Comparison of ENCODE assay signal across 9 cellular contexts in the genomic region with DNA sequence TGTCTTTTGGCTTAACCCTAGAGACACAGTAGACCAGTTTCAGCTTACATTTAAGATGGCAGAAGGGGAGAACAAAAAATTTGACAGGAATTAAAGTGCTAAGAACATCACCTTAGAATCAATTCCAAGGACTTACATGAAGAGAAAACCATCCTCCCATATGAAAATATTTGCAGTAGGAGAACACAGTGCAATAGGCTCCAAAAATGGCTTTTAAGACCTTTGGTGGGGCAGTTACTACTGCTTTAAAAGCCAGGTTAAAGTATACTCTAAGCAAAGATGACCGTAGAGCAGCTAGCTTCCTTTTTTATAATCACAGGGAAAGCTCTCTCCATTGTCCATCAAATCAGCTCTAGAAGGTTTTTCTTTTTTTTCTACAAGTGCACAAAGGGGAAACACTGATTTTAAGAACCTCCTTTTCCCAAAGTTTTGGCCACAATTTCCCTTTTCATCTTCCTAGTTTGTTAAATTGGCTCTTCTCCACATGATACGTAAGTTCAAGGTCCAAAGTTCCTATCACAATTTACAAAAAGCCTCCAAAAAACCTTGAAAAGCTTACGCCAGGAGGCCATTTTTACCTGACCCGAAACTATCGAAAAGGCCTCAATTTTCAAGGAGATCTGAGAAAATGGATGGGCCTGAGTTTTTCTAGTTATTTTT. TPM values are rescaled to one million over a fixed set of nuclear protein-coding genes. Genes with fewer than 3 reads are reported as not detected.
DNase-seq lines count a peak whose midpoint lies in the region; ATAC-seq and TF ChIP-seq lines count a peak whose summit lies in the region.
"Had no signal": no experiment of that assay in that cellular context is flagged by ENCODE, and none has a peak within 500 bp of the region (broad histone marks: within the 10 kb centered on the region; RNA-seq: fewer than 3 reads in every experiment).

No MANE protein-coding gene starts in this region.

- H3K36me3 ChIP-seq in Karpas-422 (ENCODE audit: insufficient read depth, low read length) (peaks cover 34% of the 10 kb centered on the region), adrenal gland (replicated peaks in 1 of 2) (peaks cover 0 to 36% of the 10 kb centered on the region in 2 donors), right lobe of liver (peaks cover 0 to 31% (median 24%) of the 10 kb centered on the region in 4 donors), stomach (peaks cover 30 to 44% (median 36%) of the 10 kb centered on the region in 4 donors)

- no peak overlapping the region for H2AFZ ChIP-seq in Karpas-422 (ENCODE audit: low read length)

- H3K4me3 ChIP-seq in Karpas-422 (ENCODE audit: low read length) = peak overlapping the region; percentile 81; the same call in 1 of the 2 replicates
- H3K4me3 ChIP-seq in adrenal gland = peak overlapping the region; percentile 13 to 96 (median 86)
- peak overlapping the region; percentile 79 to 91 (median 83) for H3K4me3 ChIP-seq in right lobe of liver
- H3K4me3 ChIP-seq in stomach = peak overlapping the region; percentile 70 to 97 (median 76)

- no peak for TF ChIP-seq EP300 in stomach (IDR thresholded peaks at IDR 0.05)

- DNase-seq in Karpas-422 = peak; percentile 53
- DNase-seq in adrenal gland = no peak
- no peak for DNase-seq in right lobe of liver
- DNase-seq in stomach = no peak
- DNase-seq in GOT3 (lab: John Stamatoyannopoulos, UW) = no peak
- DNase-seq: NCI-H774 had no signal

- H4K20me1 ChIP-seq in Karpas-422 (ENCODE audit: insufficient read depth, low read depth, low read length) = peaks cover 33% of the 10 kb centered on the region

- ATAC-seq in right lobe of liver = no peak
- ATAC-seq in GM18861 (IDR thresholded peaks at IDR 0.05; ENCODE audit: unreplicated experiment) = no peak
- no peak for ATAC-seq in GM18511 (IDR thresholded peaks at IDR 0.05; ENCODE audit: unreplicated experiment)

- peaks cover 14% of the 10 kb centered on the region for H3K79me2 ChIP-seq in Karpas-422 (ENCODE audit: low read length)

- intact Hi-C loops in adrenal gland (cut with DNase I) (no loop called here), right lobe of liver (cut with DNase I) (no loop called here), stomach (cut with DNase I; ENCODE audit: low total_unique reads) (no loop called here)

- H3K9me3 ChIP-seq in Karpas-422 (ENCODE audit: low read length) (no peaks in the 10 kb centered on the region), adrenal gland (replicated peaks in 1 of 3) (no peaks in the 10 kb centered on the region), right lobe of liver (no peaks in the 10 kb centered on the region), stomach (no peaks in the 10 kb centered on the region)

- no peak for TF ChIP-seq CTCF in adrenal gland (IDR thresholded peaks at IDR 0.05)
- TF ChIP-seq CTCF in right lobe of liver (IDR thresholded peaks at IDR 0.05) = no peak
- no peak for TF ChIP-seq CTCF in stomach (IDR thresholded peaks at IDR 0.05)

- H3K4me2 ChIP-seq in Karpas-422 (ENCODE audit: low read depth, low read length, poor library complexity, severe bottlenecking) = peak overlapping the region; percentile 86

- no peaks in the 10 kb centered on the region for H3K9me2 ChIP-seq in Karpas-422 (replicated peaks; ENCODE audit: insufficient read depth, low read length)

- H3K4me1 ChIP-seq in Karpas-422 (ENCODE audit: low read length) (peaks cover 46% of the 10 kb centered on the region), adrenal gland (replicated peaks in 1 of 2) (peaks cover 20 to 28% of the 10 kb centered on the region in 2 donors), right lobe of liver (peaks cover 0 to 47% (median 16%) of the 10 kb centered on the region in 4 donors), stomach (peaks cover 23 to 63% (median 40%) of the 10 kb centered on the region in 4 donors)

- peak overlapping the region; percentile 91; the same call in 1 of the 2 replicates for H3K9ac ChIP-seq in Karpas-422 (ENCODE audit: low read length)

- peak overlapping the region; percentile 94 for H3K27ac ChIP-seq in Karpas-422 (ENCODE audit: low read length)
- peak overlapping the region; percentile 83 to 94 (median 91) for H3K27ac ChIP-seq in adrenal gland
- H3K27ac ChIP-seq in right lobe of liver = peak overlapping the region; percentile 0 to 98 (median 88)
- H3K27ac ChIP-seq in stomach = peak overlapping the region; percentile 68 to 100 (median 97)

- TF ChIP-seq POLR2A in adrenal gland (IDR thresholded peaks at IDR 0.05) (no peak), right lobe of liver (IDR thresholded peaks at IDR 0.05) (peak; percentile 64), stomach (IDR thresholded peaks at IDR 0.05) (no peak)

- H3K27me3 ChIP-seq in Karpas-422 (ENCODE audit: low read length) = no peaks in the 10 kb centered on the region
- no peaks in the 10 kb centered on the region for H3K27me3 ChIP-seq in adrenal gland
- no peaks in the 10 kb centered on the region for H3K27me3 ChIP-seq in right lobe of liver
- H3K27me3 ChIP-seq in stomach = no peaks in the 10 kb centered on the region

- 16 to 29% (median 21%) methylated on average over 5 of the region's 5 CpGs for WGBS in adrenal gland, 4 donors
- WGBS in right lobe of liver (ENCODE audit: insufficient coverage, low coverage, low lambda C conversion rate, missing lambda C conversion rate) = 5% methylated on average over 5 of the region's 5 CpGs
- WGBS in stomach, 5 donors = 29 to 42% (median 32%) methylated on average over 5 of the region's 5 CpGs

RNA-seq across cellular contexts. Expression of gene TXNIP, which starts 3.3 kb away (rescaled TPM):
- 130 and 269 TPM in 2 replicates for total RNA-seq in Karpas-422 (2014; rRNA removed; shearing (Covaris generic); ENCODE audit: low replicate concordance)
- total RNA-seq in adrenal gland (1,000 to 10,000 TPM in 4 of 8 donors, 100 to 1,000 TPM in 4; 202 to 2,069 (median 1,016) TPM), right lobe of liver (100 to 1,000 TPM in 3 of 6 experiments, 10 to 100 TPM in 3; 56.3 to 398 (median 134) TPM), stomach (1,000 to 10,000 TPM in 3 of 5 donors, 100 to 1,000 TPM in 2; 204 to 3,386 (median 1,054) TPM)
- polyA plus RNA-seq in adrenal gland (100 to 1,000 TPM; 231 to 486 (median 342) TPM), stomach (100 to 1,000 TPM; 217 to 613 (median 334) TPM)

RNA-seq across cellular contexts. Expression of gene HJV, which starts 28.4 kb away (rescaled TPM):
- total RNA-seq in Karpas-422 (2014; rRNA removed; shearing (Covaris generic); ENCODE audit: low replicate concordance) = not detected in 2 replicates
- total RNA-seq in adrenal gland (1 to 10 TPM in 1 of 8 donors, under 1 TPM in 4, not detected in 3; 0.11 to 1.7 (median 0.41) TPM), right lobe of liver (100 to 1,000 TPM in 4 of 6 experiments, 10 to 100 TPM in 2; 53.0 to 215 (median 109) TPM), stomach (not detected)
- polyA plus RNA-seq in adrenal gland (under 1 TPM in 2 of 3 donors, not detected in 1; 0.07 to 0.11 TPM), stomach (not detected)
- polyA plus RNA-seq: adipose tissue had no signal

RNA-seq across cellular contexts. Expression of gene POLR3GL, which starts 28.6 kb away (rescaled TPM):
- total RNA-seq in Karpas-422 (2014; rRNA removed; shearing (Covaris generic); ENCODE audit: low replicate concordance) = 34.7 and 42.3 TPM in 2 replicates
- total RNA-seq in adrenal gland = 10 to 100 TPM; 18.4 to 35.2 (median 29.4) TPM
- polyA plus RNA-seq in adrenal gland = 10 to 100 TPM; 36.0 to 48.7 (median 44.9) TPM
- 10 to 100 TPM in 4 of 6 experiments, 1 to 10 TPM in 2; 8.4 to 14.3 (median 11.9) TPM for total RNA-seq in right lobe of liver
- 100 to 1,000 TPM in 1 of 5 donors, 10 to 100 TPM in 3, 1 to 10 TPM in 1; 5.8 to 165 (median 18.9) TPM for total RNA-seq in stomach
- polyA plus RNA-seq in stomach = 10 to 100 TPM; 31.4 to 53.2 (median 43.9) TPM

RNA-seq across cellular contexts. Expression of gene ANKRD34A, which starts 28.7 kb away (rescaled TPM):
- 9.0 and 21.5 TPM in 2 replicates for total RNA-seq in Karpas-422 (2014; rRNA removed; shearing (Covaris generic); ENCODE audit: low replicate concordance)
- total RNA-seq in adrenal gland (1 to 10 TPM in 4 of 8 donors, under 1 TPM in 4; 0.24 to 2.5 (median 1.0) TPM), right lobe of liver (under 1 TPM in 5 of 6 experiments, not detected in 1; 0.14 to 0.88 (median 0.22) TPM), stomach (1 to 10 TPM in 1 of 5 donors, under 1 TPM in 2, not detected in 2; 0.73 to 2.6 (median 0.87) TPM)
- polyA plus RNA-seq in adrenal gland (1 to 10 TPM in 2 of 3 donors, under 1 TPM in 1; 0.59 to 1.0 (median 1.0) TPM), stomach (under 1 TPM in 2 of 3 donors, not detected in 1; 0.19 to 0.45 TPM)

RNA-seq across cellular contexts. Expression of gene LIX1L, which starts 35.3 kb away (rescaled TPM):
- total RNA-seq in Karpas-422 (2014; rRNA removed; shearing (Covaris generic); ENCODE audit: low replicate concordance) = 35.8 and 49.4 TPM in 2 replicates
- total RNA-seq in adrenal gland (10 to 100 TPM; 31.5 to 61.2 (median 45.3) TPM), right lobe of liver (10 to 100 TPM; 10.6 to 11.9 (median 11.0) TPM), stomach (10 to 100 TPM in 3 of 5 donors, 1 to 10 TPM in 2; 5.8 to 28.4 (median 14.0) TPM)
- polyA plus RNA-seq in adrenal gland (10 to 100 TPM in 2 of 3 donors, 1 to 10 TPM in 1; 9.6 to 27.5 (median 10.4) TPM), stomach (1 to 10 TPM; 7.2 to 8.2 (median 7.4) TPM)

Comparison
In these comparisons a context has a peak if more than half of its experiments do, and no peak if none do; other contexts are left out.
1. RNA of gene HJV, which starts 28.4 kb away (total RNA-seq): 53.0 to 215 TPM in right lobe of liver; 0.11 to 1.7 TPM in adrenal gland, not detected in Karpas-422 and not detected in stomach; every median in the first group is over 10 times any median in the second.
2. Peak in every context shown above with its lines, with median percentiles within 50 percentile points of each other: H3K27ac ChIP-seq and H3K4me3 ChIP-seq.